ENCODE assay signal across 7 cellular contexts in the genomic region with DNA sequence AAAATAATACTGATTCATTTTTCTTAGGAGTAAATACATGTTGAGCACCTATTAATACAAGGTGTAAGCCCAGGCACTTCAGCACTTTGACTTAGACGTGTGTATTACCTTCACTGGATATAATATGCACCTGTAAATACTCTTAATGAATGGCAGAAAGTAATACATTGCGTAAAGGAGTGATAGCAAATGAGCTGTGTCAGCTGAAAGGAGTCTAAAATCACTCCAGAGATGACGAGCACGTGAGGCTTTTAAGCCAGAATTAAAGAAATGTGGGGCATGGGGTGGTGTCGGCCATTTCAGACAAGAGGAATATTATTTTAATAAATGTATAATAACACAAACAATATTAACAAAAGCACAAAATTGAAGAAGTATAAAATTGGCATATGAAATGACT.
"Had no signal": no experiment of that assay in that cellular context is flagged by ENCODE, and none has a peak within 500 bp of the region (broad histone marks: within the 10 kb centered on the region; RNA-seq: fewer than 3 reads in every experiment).

No MANE protein-coding gene starts in this region.

- H3K4me1 Mint-ChIP-seq: IgD-negative memory B cell had no signal

- FAIRE-seq: HTR-8/SVneo, K562 had no signal

- H3K27ac ChIP-seq: HL-60, KMS-11 had no signal

- H3K27ac Mint-ChIP-seq: IgD-negative memory B cell had no signal

- H3K36me3 Mint-ChIP-seq: IgD-negative memory B cell had no signal

- H3K4me3 ChIP-seq: K562 had no signal

- H3K4me3 Mint-ChIP-seq: IgD-negative memory B cell had no signal

- ATAC-seq: K562 had no signal

- H3K4me2 ChIP-seq: KMS-11 had no signal

- H3K9ac ChIP-seq: KMS-11 had no signal

- DNase-seq: KBM-7, KG1 had no signal
